In the genomic region with DNA sequence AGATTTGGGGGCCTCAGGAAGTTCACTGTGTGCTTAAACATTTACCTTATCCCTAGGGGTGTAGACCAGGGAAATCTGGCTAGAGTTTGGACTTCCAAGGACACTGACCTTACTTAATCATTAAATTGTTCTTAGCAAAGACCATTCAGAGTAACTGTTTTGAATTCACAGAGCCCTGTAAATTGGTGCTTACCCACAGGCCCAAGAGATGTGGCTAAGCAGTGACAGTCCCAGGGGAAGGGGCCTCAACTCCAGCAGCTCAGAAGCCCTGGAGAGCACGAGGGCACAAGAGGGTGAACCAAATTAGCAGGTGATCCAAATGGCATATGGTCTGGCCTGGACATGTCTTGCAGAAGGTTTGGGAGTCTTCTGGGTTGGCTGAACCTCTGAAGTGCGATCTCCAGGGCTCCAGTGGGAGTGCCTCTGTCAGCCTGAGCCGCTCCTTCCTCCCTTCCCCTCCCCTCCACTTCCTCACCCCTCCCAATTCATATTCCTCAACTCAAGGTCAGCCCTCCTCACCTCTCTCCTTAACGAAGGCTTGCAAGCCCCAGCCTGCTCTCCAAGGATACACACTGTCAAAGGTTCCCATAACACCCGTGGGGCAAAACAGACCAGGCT, we compare ENCODE assay signal across 16 cellular contexts. TPM values are rescaled to one million over a fixed set of nuclear protein-coding genes. Genes with fewer than 3 reads are reported as not detected.
DNase-seq lines count a peak whose midpoint lies in the region; ATAC-seq, FAIRE-seq and TF ChIP-seq lines count a peak whose summit lies in the region.
"Had no signal": no experiment of that assay in that cellular context is flagged by ENCODE, and none has a peak within 500 bp of the region (broad histone marks: within the 10 kb centered on the region; RNA-seq: fewer than 3 reads in every experiment).

No MANE protein-coding gene starts in this region.

- TF ChIP-seq POLR2A in K562 (conservative IDR thresholded peaks at IDR 0.05) (no peak), upper lobe of left lung (IDR thresholded peaks at IDR 0.05) (no peak)

- no peak overlapping the region for H2BK5ac ChIP-seq in mesendoderm (ENCODE audit: low read length)

- CTCF ChIA-PET in K562 (lab: Yijun Ruan, JAX; ENCODE audit: low intra/inter-chr PET ratio) = no interaction called here
- CTCF ChIA-PET in CD8-positive, alpha-beta T cell (lab: Charles Lee) = interaction anchor here (0.5 to 1.1 kb wide), 3 partner anchors 24 to 1320 kb away, joined by 3 read pairs; no protein-coding TSS in a partner anchor

- H3K18ac ChIP-seq in mesendoderm (ENCODE audit: low read length) = no peak overlapping the region

- TF ChIP-seq CTCF in Loucy (conservative IDR thresholded peaks at IDR 0.05; ENCODE audit: low read length) = no peak
- no peak for TF ChIP-seq CTCF in K562 (IDR thresholded peaks at IDR 0.05 in 2 of 3, conservative IDR thresholded peaks at IDR 0.05 in 1 of 3; ENCODE audit: insufficient read depth in 2 of 3, low read depth in 1 of 3, low read length in 3 of 3)
- no peak for TF ChIP-seq CTCF in upper lobe of left lung (IDR thresholded peaks at IDR 0.05)
- no peak for TF ChIP-seq CTCF in CD8-positive, alpha-beta T cell (IDR thresholded peaks at IDR 0.05)

- no peaks in the 10 kb centered on the region for H3K27me3 Mint-ChIP-seq in CD8-positive, alpha-beta T cell (ENCODE audit: low read depth)
- H3K27me3 Mint-ChIP-seq: activated CD4-positive, alpha-beta memory T cell treated with anti-CD3 and anti-CD28 coated beads for 36 hours had no signal

- peak; percentile 48 to 70 (median 54) for DNase-seq in K562 (ENCODE audit: extremely low read depth in 1 of 4, low spot score in 3 of 4)
- peak; percentile 12 for DNase-seq in mesendoderm
- DNase-seq in upper lobe of left lung = no peak
- DNase-seq in CD8-positive, alpha-beta T cell = no peak
- DNase-seq in stimulated activated CD4-positive, alpha-beta T cell treated with anti-CD3 and anti-CD28 coated beads, Interleukin-15, amount 100 ng/mL, for 24 hours = no peak
- DNase-seq: activated CD4-positive, alpha-beta memory T cell treated with anti-CD3 and anti-CD28 coated beads for 36 hours; Caco-2; NCI-H1092 treated with DMSO at 0.1 percent for 48 hours; retina; Right ventricle myocardium superior; stimulated activated naive CD4-positive, alpha-beta T cell treated with Interleukin-2 at 50 U/mL for 16 hours had no signal

- H3K9me3 ChIP-seq in Loucy (ENCODE audit: insufficient read depth, low read depth, low read length) (no peaks in the 10 kb centered on the region), K562 (replicated peaks; ENCODE audit: control insufficient read depth, insufficient read depth, low read depth, low read length) (no peaks in the 10 kb centered on the region), upper lobe of left lung (no peaks in the 10 kb centered on the region)
- H3K9me3 ChIP-seq in CD8-positive, alpha-beta T cell (ENCODE audit: low read length) = no peaks in the 10 kb centered on the region
- H3K9me3 ChIP-seq: ascending aorta, Caco-2 had no signal

- in situ Hi-C loops in K562 (cut with MboI) = no loop called here

- H3K79me2 ChIP-seq in Loucy (ENCODE audit: insufficient read depth, low read length) (no peaks in the 10 kb centered on the region), K562 (ENCODE audit: control insufficient read depth, insufficient read depth, low read length) (peaks cover 10% of the 10 kb centered on the region; the same call in 2 of the 3 replicates), mesendoderm (ENCODE audit: control insufficient read depth, insufficient read depth, low read length) (no peaks in the 10 kb centered on the region)

- peak overlapping the region; percentile 16 for H3K9ac ChIP-seq in Loucy (ENCODE audit: low read depth, low read length, poor library complexity, severe bottlenecking)
- H3K9ac ChIP-seq in K562 (ENCODE audit: insufficient read depth in 1 of 2, low read depth in 2 of 2, low read length in 2 of 2) = peak overlapping the region; percentile 19 to 72
- H3K9ac ChIP-seq in mesendoderm (ENCODE audit: low read length) = no peak overlapping the region

- no peak overlapping the region for H4K8ac ChIP-seq in mesendoderm (ENCODE audit: low read depth, low read length)

- no peaks in the 10 kb centered on the region for H3K9me1 ChIP-seq in K562 (ENCODE audit: control insufficient read depth, insufficient read depth, low read length)

- H2BK120ac ChIP-seq in mesendoderm (ENCODE audit: low read depth, low read length) = no peak overlapping the region

- intact Hi-C loops in K562 (cut with micrococcal nuclease) = no loop called here
- intact Hi-C loops in CD8-positive, alpha-beta T cell (cut with DNase I, micrococcal nuclease) = no loop called here

- no TSS peak for BruUV-seq in K562 (replicated peaks; lab: Mats Ljungman, UMichigan)

- no peak overlapping the region for H3K27ac Mint-ChIP-seq in CD8-positive, alpha-beta T cell
- H3K27ac Mint-ChIP-seq: activated CD4-positive, alpha-beta memory T cell treated with anti-CD3 and anti-CD28 coated beads for 36 hours; activated T-helper 2 cell treated with anti-CD3 and anti-CD28 coated beads, Interferon-gamma antibody, Interleukin-2, Interleukin-4, amounts not matched to agents 10 μg/mL and 5 μg/mL and 100 μg/mL, durations not matched to agents 14 hours and 24 hours and 36 hours had no signal

- ATAC-seq in K562 = peak; percentile 35
- ATAC-seq in upper lobe of left lung (ENCODE audit: low FRiP score in 2 of 2) = no peak
- ATAC-seq in HG03039 (IDR thresholded peaks at IDR 0.05; ENCODE audit: unreplicated experiment) = no peak
- no peak for ATAC-seq in CD8-positive, alpha-beta T cell

- H3K4me2 ChIP-seq in Loucy (ENCODE audit: low read depth, low read length, poor library complexity, severe bottlenecking) (no peak overlapping the region), K562 (ENCODE audit: insufficient read depth, low read length) (peak overlapping the region; percentile 7; the same call in 1 of the 2 replicates), mesendoderm (ENCODE audit: low read length) (no peak overlapping the region)

- no peak overlapping the region for H3K4me3 Mint-ChIP-seq in CD8-positive, alpha-beta T cell
- H3K4me3 Mint-ChIP-seq: activated CD4-positive, alpha-beta memory T cell treated with anti-CD3 and anti-CD28 coated beads for 36 hours had no signal

- H3K27me3 ChIP-seq in Loucy (ENCODE audit: insufficient read depth, low read length, poor library complexity, severe bottlenecking) (no peaks in the 10 kb centered on the region), K562 (ENCODE audit: control insufficient read depth in 2 of 2, insufficient read depth in 2 of 2, low read length in 2 of 2) (no peaks in the 10 kb centered on the region), mesendoderm (ENCODE audit: insufficient read depth, low read length, poor library complexity) (no peaks in the 10 kb centered on the region), upper lobe of left lung (no peaks in the 10 kb centered on the region)
- no peaks in the 10 kb centered on the region for H3K27me3 ChIP-seq in CD8-positive, alpha-beta T cell (ENCODE audit: insufficient read depth, low read length)
- H3K27me3 ChIP-seq: ascending aorta had no signal

- H3K36me3 Mint-ChIP-seq in CD8-positive, alpha-beta T cell = no peaks in the 10 kb centered on the region
- H3K36me3 Mint-ChIP-seq: activated CD4-positive, alpha-beta memory T cell treated with anti-CD3 and anti-CD28 coated beads for 36 hours had no signal

- H2AFZ ChIP-seq in Loucy (ENCODE audit: low read length) (no peak overlapping the region), K562 (ENCODE audit: low read depth, low read length) (peak overlapping the region; percentile 52)

- FAIRE-seq in K562 (lab: Jason Lieb, UNC) = peak; percentile 84
- FAIRE-seq: frontal cortex had no signal

- H3K27ac ChIP-seq in K562 (ENCODE audit: extremely low read depth, low read depth, low read length) (peak overlapping the region; percentile 30), mesendoderm (ENCODE audit: low read depth, low read length) (no peak overlapping the region), upper lobe of left lung (peak overlapping the region in 3 of 4 donors; percentile 24 to 59 (median 33))
- H3K27ac ChIP-seq in CD8-positive, alpha-beta T cell (ENCODE audit: low read depth, low read length) = no peak overlapping the region
- H3K27ac ChIP-seq: ascending aorta had no signal

- no peak overlapping the region for H4K5ac ChIP-seq in mesendoderm (ENCODE audit: low read length)

- peak overlapping the region; percentile 51 for H3K56ac ChIP-seq in mesendoderm (ENCODE audit: low read length)

- no peak overlapping the region for H3K4ac ChIP-seq in mesendoderm (ENCODE audit: low read depth, low read length)

- TF ChIP-seq EP300 in K562 (IDR thresholded peaks at IDR 0.05; ENCODE audit: low read length) (no peak), upper lobe of left lung (IDR thresholded peaks at IDR 0.05) (no peak)

- POLR2A ChIA-PET in K562 (lab: Yijun Ruan, JAX) = interaction anchor here (1.0 to 1.6 kb wide), 9 partner anchors 8 to 25 kb away, joined by 3 to 6 read pairs (median 5); no protein-coding TSS in a partner anchor
- POLR2A ChIA-PET in CD8-positive, alpha-beta T cell (lab: Charles Lee) = no interaction called here

- H3K36me3 ChIP-seq in Loucy (ENCODE audit: insufficient read depth, low read length) (no peaks in the 10 kb centered on the region), K562 (ENCODE audit: control insufficient read depth, insufficient read depth, low read length) (no peaks in the 10 kb centered on the region), mesendoderm (ENCODE audit: control insufficient read depth, insufficient read depth, low read length) (no peaks in the 10 kb centered on the region), upper lobe of left lung (no peaks in the 10 kb centered on the region)
- no peaks in the 10 kb centered on the region for H3K36me3 ChIP-seq in CD8-positive, alpha-beta T cell (ENCODE audit: insufficient read depth, low read length)
- H3K36me3 ChIP-seq: ascending aorta had no signal

- H2AK5ac ChIP-seq in mesendoderm (ENCODE audit: low read length) = no peak overlapping the region

- no peaks in the 10 kb centered on the region for H3F3A ChIP-seq in Loucy (ENCODE audit: low read depth)

- no peaks in the 10 kb centered on the region for H4K20me1 ChIP-seq in Loucy (ENCODE audit: insufficient read depth, low read length, poor library complexity, severe bottlenecking)
- H4K20me1 ChIP-seq in K562 (replicated peaks; ENCODE audit: control insufficient read depth, insufficient read depth, low read length) = no peaks in the 10 kb centered on the region

- no peaks in the 10 kb centered on the region for H3K79me1 ChIP-seq in mesendoderm (ENCODE audit: low read length)

- H3K4me3 ChIP-seq in Loucy (ENCODE audit: low read length, poor library complexity, severe bottlenecking) = no peak overlapping the region
- no peak overlapping the region for H3K4me3 ChIP-seq in K562
- no peak overlapping the region for H3K4me3 ChIP-seq in mesendoderm (ENCODE audit: low read length)
- H3K4me3 ChIP-seq in upper lobe of left lung = no peak overlapping the region
- no peak overlapping the region for H3K4me3 ChIP-seq in CD8-positive, alpha-beta T cell (ENCODE audit: low read depth, low read length)
- H3K4me3 ChIP-seq: ascending aorta had no signal

- H3K4me1 ChIP-seq in Loucy (ENCODE audit: insufficient read depth, low read length, poor library complexity, severe bottlenecking) (peaks cover 13% of the 10 kb centered on the region), K562 (replicated peaks in 1 of 2; ENCODE audit: control insufficient read depth in 2 of 2, insufficient read depth in 2 of 2, low read length in 2 of 2) (peaks cover 42 to 44% of the 10 kb centered on the region in 2 experiments), mesendoderm (ENCODE audit: control insufficient read depth, low read depth, low read length) (peaks cover 7% of the 10 kb centered on the region), upper lobe of left lung (peaks cover 38 to 54% (median 42%) of the 10 kb centered on the region in 4 donors)
- H3K4me1 ChIP-seq in CD8-positive, alpha-beta T cell (ENCODE audit: insufficient read depth, low read length) = peaks cover 11% of the 10 kb centered on the region

- H3K9me3 Mint-ChIP-seq in CD8-positive, alpha-beta T cell = no peaks in the 10 kb centered on the region
- H3K9me3 Mint-ChIP-seq: activated CD4-positive, alpha-beta memory T cell treated with anti-CD3 and anti-CD28 coated beads for 36 hours; activated T-helper 2 cell treated with anti-CD3 and anti-CD28 coated beads, Interferon-gamma antibody, Interleukin-2, Interleukin-4, amounts not matched to agents 10 μg/mL and 5 μg/mL and 100 μg/mL, durations not matched to agents 14 hours and 24 hours and 36 hours had no signal

- WGBS in K562 (ENCODE audit: insufficient coverage, low coverage, missing lambda C conversion rate) = 5% methylated on average over 5 of the region's 5 CpGs
- WGBS in mesendoderm (ENCODE audit: extremely low coverage, insufficient coverage, low lambda C conversion rate) = no CpG with 5 or more reads among the region's 5 CpGs
- WGBS in upper lobe of left lung, 2 donors = 9 to 26% methylated on average over 5 of the region's 5 CpGs

- no peak for TF ChIP-seq RAD21 in K562 (CRISPR knock-in tag; conservative IDR thresholded peaks at IDR 0.05 in 1 of 2, IDR thresholded peaks at IDR 0.05 in 1 of 2)

- H3K9me2 ChIP-seq in Loucy (replicated peaks; ENCODE audit: low read depth, low read length) = no peaks in the 10 kb centered on the region

- H2BK15ac ChIP-seq in mesendoderm (replicated peaks; ENCODE audit: low read depth) = no peak overlapping the region

- no peak overlapping the region for H3K23ac ChIP-seq in mesendoderm (ENCODE audit: low read length)

- H3K4me1 Mint-ChIP-seq in CD8-positive, alpha-beta T cell (ENCODE audit: low read depth) = peaks cover 8% of the 10 kb centered on the region

RNA-seq across cellular contexts. Expression of a gene that starts 4.3 kb away (rescaled TPM):
- total RNA-seq in K562 (2011; cell fraction: chromatin; rRNA removed; ENCODE audit: low replicate concordance) = 9.3 and 18.9 TPM in 2 replicates
- total RNA-seq in K562 (2011; cell fraction: nucleolus; rRNA removed) = 15.7 and 18.8 TPM in 2 replicates
- 13.9 and 16.4 TPM in 2 replicates for total RNA-seq in K562 (2011; cell fraction: nucleoplasm; rRNA removed)
- total RNA-seq in K562 (2014; rRNA removed) = 2.4 and 3.3 TPM in 2 replicates
- 2.0 and 2.4 TPM in 2 replicates for total RNA-seq in K562 (2014; rRNA removed; fragmentation: Illumina TruSeq; extraction: Trizol)
- 2.5 and 2.6 TPM in 2 replicates for total RNA-seq in K562 (2015; rRNA removed; fragmentation: Illumina TruSeq; extraction: Trizol)
- total RNA-seq in K562 (2021) = 4.0 and 4.4 TPM in 2 replicates
- 5.2 and 5.4 TPM in 2 replicates for polyA plus RNA-seq in K562 (2011; rRNA removed)
- polyA plus RNA-seq in K562 (2011; cell fraction: cytosol; rRNA removed) = 8.8 and 14.1 TPM in 2 replicates
- 5.8 and 7.4 TPM in 2 replicates for polyA plus RNA-seq in K562 (2011; cell fraction: nucleus; rRNA removed)
- polyA plus RNA-seq in K562 (2012) = 4.5 and 6.9 TPM in 2 replicates
- polyA plus RNA-seq in K562 (2014; fragmentation: Illumina TruSeq; extraction: Trizol) = 2.9 and 3.3 TPM in 2 replicates
- 1 to 10 TPM; 1.1 to 1.2 TPM for polyA plus RNA-seq in K562 (2014; fragmentation: Nextera tagmentation; extraction: Ambion mirVana)
- 2.7 and 3.0 TPM in 2 replicates for polyA plus RNA-seq in K562 (2014; rRNA removed)
- 5.5 and 8.5 TPM in 2 replicates for polyA minus RNA-seq in K562 (2011; rRNA and poly(A)+ RNA removed)
- polyA minus RNA-seq in K562 (2011; cell fraction: cytosol; rRNA and poly(A)+ RNA removed) = 7.4 and 8.5 TPM in 2 replicates
- 2.0 and 2.4 TPM in 2 replicates for polyA minus RNA-seq in K562 (2011; cell fraction: nucleus; rRNA and poly(A)+ RNA removed)
- 3.7 TPM for polyA plus RNA-seq in mesendoderm (2013, experiment 1 of 2)
- polyA plus RNA-seq in mesendoderm (2013, experiment 2 of 2) = 3.5 TPM
- 1 to 10 TPM; 1.9 to 9.6 (median 7.0) TPM for total RNA-seq in upper lobe of left lung
- 1 to 10 TPM; 2.1 to 2.3 TPM for total RNA-seq in CD8-positive, alpha-beta T cell

RNA-seq across cellular contexts. Expression of a gene that starts 11.9 kb away (rescaled TPM):
- total RNA-seq in K562 (2011; cell fraction: chromatin; rRNA removed; ENCODE audit: low replicate concordance) = 50.6 and 72.2 TPM in 2 replicates
- total RNA-seq in K562 (2011; cell fraction: nucleolus; rRNA removed) = 35.2 and 36.8 TPM in 2 replicates
- 48.3 and 56.9 TPM in 2 replicates for total RNA-seq in K562 (2011; cell fraction: nucleoplasm; rRNA removed)
- total RNA-seq in K562 (2014; rRNA removed) (46.4 and 51.4 TPM in 2 replicates), K562 (2014; rRNA removed; fragmentation: Illumina TruSeq; extraction: Trizol) (47.1 and 55.0 TPM in 2 replicates), K562 (2015; rRNA removed; fragmentation: Illumina TruSeq; extraction: Trizol) (40.5 and 41.4 TPM in 2 replicates), K562 (2021) (30.9 and 31.7 TPM in 2 replicates), upper lobe of left lung (1 to 10 TPM in 1 of 6 donors, under 1 TPM in 2, not detected in 3; 0.43 to 1.1 (median 0.74) TPM)
- polyA plus RNA-seq in K562 (2011; rRNA removed) (45.0 and 48.8 TPM in 2 replicates), K562 (2014; fragmentation: Illumina TruSeq; extraction: Trizol) (48.8 and 50.0 TPM in 2 replicates), K562 (2014; fragmentation: Nextera tagmentation; extraction: Ambion mirVana) (10 to 100 TPM; 12.1 to 15.2 TPM), K562 (2014; rRNA removed) (52.3 and 53.8 TPM in 2 replicates)
- 26.1 and 34.8 TPM in 2 replicates for polyA plus RNA-seq in K562 (2011; cell fraction: cytosol; rRNA removed)
- polyA plus RNA-seq in K562 (2011; cell fraction: nucleus; rRNA removed) = 23.2 and 23.3 TPM in 2 replicates
- 18.8 and 21.2 TPM in 2 replicates for polyA plus RNA-seq in K562 (2012)
- polyA minus RNA-seq in K562 (2011; rRNA and poly(A)+ RNA removed) = 37.1 and 45.0 TPM in 2 replicates
- 10.0 and 14.8 TPM in 2 replicates for polyA minus RNA-seq in K562 (2011; cell fraction: cytosol; rRNA and poly(A)+ RNA removed)
- 18.4 and 30.3 TPM in 2 replicates for polyA minus RNA-seq in K562 (2011; cell fraction: nucleus; rRNA and poly(A)+ RNA removed)
- polyA plus RNA-seq in mesendoderm (2013, experiment 1 of 2) = 17.7 TPM
- polyA plus RNA-seq in mesendoderm (2013, experiment 2 of 2) = 17.8 TPM
- under 1 TPM in 1 of 2 experiments, not detected in 1; 0.30 TPM for total RNA-seq in CD8-positive, alpha-beta T cell
- total RNA-seq: ascending aorta had no signal

RNA-seq across cellular contexts. Expression of a gene that starts 35.0 kb away (rescaled TPM):
- total RNA-seq in K562 (2011; cell fraction: chromatin; rRNA removed; ENCODE audit: low replicate concordance) = 79.1 and 202 TPM in 2 replicates
- total RNA-seq in K562 (2011; cell fraction: nucleolus; rRNA removed) = 64.9 and 72.4 TPM in 2 replicates
- 144 and 204 TPM in 2 replicates for total RNA-seq in K562 (2011; cell fraction: nucleoplasm; rRNA removed)
- total RNA-seq in K562 (2014; rRNA removed) (717 and 838 TPM in 2 replicates), K562 (2014; rRNA removed; fragmentation: Illumina TruSeq; extraction: Trizol) (432 and 614 TPM in 2 replicates), K562 (2015; rRNA removed; fragmentation: Illumina TruSeq; extraction: Trizol) (534 and 557 TPM in 2 replicates), K562 (2021) (595 and 622 TPM in 2 replicates), upper lobe of left lung (100 to 1,000 TPM in 1 of 6 donors, 10 to 100 TPM in 5; 38.3 to 103 (median 52.2) TPM)
- polyA plus RNA-seq in K562 (2011; rRNA removed) (269 and 330 TPM in 2 replicates), K562 (2014; fragmentation: Illumina TruSeq; extraction: Trizol) (1,051 and 1,453 TPM in 2 replicates), K562 (2014; fragmentation: Nextera tagmentation; extraction: Ambion mirVana) (1,000 to 10,000 TPM; 2,090 to 2,153 TPM), K562 (2014; rRNA removed) (481 and 592 TPM in 2 replicates)
- polyA plus RNA-seq in K562 (2011; cell fraction: cytosol; rRNA removed) = 40.0 and 111 TPM in 2 replicates
- 108 and 181 TPM in 2 replicates for polyA plus RNA-seq in K562 (2011; cell fraction: nucleus; rRNA removed)
- polyA plus RNA-seq in K562 (2012) = 743 and 1,035 TPM in 2 replicates
- 67.2 and 95.3 TPM in 2 replicates for polyA minus RNA-seq in K562 (2011; rRNA and poly(A)+ RNA removed)
- 80.8 and 100 TPM in 2 replicates for polyA minus RNA-seq in K562 (2011; cell fraction: cytosol; rRNA and poly(A)+ RNA removed)
- polyA minus RNA-seq in K562 (2011; cell fraction: nucleus; rRNA and poly(A)+ RNA removed) = 35.7 and 84.1 TPM in 2 replicates
- polyA plus RNA-seq in mesendoderm (2013, experiment 1 of 2) = 531 TPM
- polyA plus RNA-seq in mesendoderm (2013, experiment 2 of 2) = 528 TPM
- 10 to 100 TPM; 18.5 to 19.6 TPM for total RNA-seq in CD8-positive, alpha-beta T cell

RNA-seq across cellular contexts. Expression of a gene that starts 51.4 kb away (rescaled TPM):
- 93.2 and 162 TPM in 2 replicates for total RNA-seq in K562 (2011; cell fraction: chromatin; rRNA removed; ENCODE audit: low replicate concordance)
- total RNA-seq in K562 (2011; cell fraction: nucleolus; rRNA removed) = 112 and 114 TPM in 2 replicates
- 110 and 117 TPM in 2 replicates for total RNA-seq in K562 (2011; cell fraction: nucleoplasm; rRNA removed)
- total RNA-seq in K562 (2014; rRNA removed) (43.5 and 54.9 TPM in 2 replicates), K562 (2014; rRNA removed; fragmentation: Illumina TruSeq; extraction: Trizol) (39.2 and 41.4 TPM in 2 replicates), K562 (2015; rRNA removed; fragmentation: Illumina TruSeq; extraction: Trizol) (45.2 and 45.8 TPM in 2 replicates), K562 (2021) (54.3 and 58.5 TPM in 2 replicates), upper lobe of left lung (10 to 100 TPM; 43.2 to 80.7 (median 53.6) TPM)
- polyA plus RNA-seq in K562 (2011; rRNA removed) (53.7 and 79.7 TPM in 2 replicates), K562 (2014; fragmentation: Illumina TruSeq; extraction: Trizol) (71.0 and 84.8 TPM in 2 replicates), K562 (2014; fragmentation: Nextera tagmentation; extraction: Ambion mirVana) (10 to 100 TPM; 81.2 to 98.5 TPM), K562 (2014; rRNA removed) (45.1 and 60.0 TPM in 2 replicates)
- polyA plus RNA-seq in K562 (2011; cell fraction: cytosol; rRNA removed) = 75.5 and 87.3 TPM in 2 replicates
- 196 and 214 TPM in 2 replicates for polyA plus RNA-seq in K562 (2011; cell fraction: nucleus; rRNA removed)
- 57.4 and 71.0 TPM in 2 replicates for polyA plus RNA-seq in K562 (2012)
- polyA minus RNA-seq in K562 (2011; rRNA and poly(A)+ RNA removed) = 35.2 and 44.3 TPM in 2 replicates
- polyA minus RNA-seq in K562 (2011; cell fraction: cytosol; rRNA and poly(A)+ RNA removed) = 23.6 and 25.6 TPM in 2 replicates
- polyA minus RNA-seq in K562 (2011; cell fraction: nucleus; rRNA and poly(A)+ RNA removed) = 31.9 and 51.9 TPM in 2 replicates
- 12.5 TPM for polyA plus RNA-seq in mesendoderm (2013, experiment 1 of 2)
- 12.9 TPM for polyA plus RNA-seq in mesendoderm (2013, experiment 2 of 2)
- 10 to 100 TPM; 22.9 to 25.7 TPM for total RNA-seq in CD8-positive, alpha-beta T cell

Comparison
In these comparisons a context has a peak if more than half of its experiments do, and no peak if none do; other contexts are left out.
1. DNase-seq: peak in K562 (4 of 4) and mesendoderm (single experiment); none in upper lobe of left lung (0 of 2), CD8-positive, alpha-beta T cell (0 of 7) and stimulated activated CD4-positive, alpha-beta T cell treated with anti-CD3 and anti-CD28 coated beads, Interleukin-15, amount 100 ng/mL, for 24 hours (single experiment).
2. H3K27ac ChIP-seq: peak in K562 (single experiment) and upper lobe of left lung (3 of 4); none in mesendoderm (single experiment) and CD8-positive, alpha-beta T cell (single experiment).
3. RNA of a gene that starts 11.9 kb away (total RNA-seq): 30.9 to 72.2 TPM in K562; 0.43 to 1.1 TPM in upper lobe of left lung and 0.30 TPM in CD8-positive, alpha-beta T cell; every median in the first group is over 10 times any median in the second.